29 cellular contexts compared by ENCODE assay signal in genomic region chr3:159520638-159521037, GRCh38.
"Had no signal": no experiment of that assay in that cellular context is flagged by ENCODE, and none has a peak within 500 bp of the region (broad histone marks: within the 10 kb centered on the region; RNA-seq: fewer than 3 reads in every experiment).

No MANE protein-coding gene starts in this region.

- DNase-seq: colonic mucosa; cortex of kidney; dermis blood vessel endothelial cell; dorsolateral prefrontal cortex; effector CD4-positive, alpha-beta T cell; effector CD8-positive, alpha-beta T cell; effector memory CD4-positive, alpha-beta T cell; effector memory CD8-positive, alpha-beta T cell; endodermal cell; erythroblast; esophagus squamous epithelium; foreskin fibroblast; foreskin keratinocyte; foreskin melanocyte; gastrocnemius medialis; glutamatergic neuron; head of caudate nucleus; heart left ventricle; heart right ventricle had no signal

- H3K27me3 ChIP-seq: colonic mucosa, dorsolateral prefrontal cortex, esophagus muscularis mucosa, esophagus squamous epithelium, foreskin keratinocyte, gastrocnemius medialis, gastroesophageal sphincter, heart left ventricle, heart right ventricle, hepatocyte had no signal

- ATAC-seq: effector memory CD8-positive, alpha-beta T cell; esophagus mucosa; foreskin keratinocyte; gastrocnemius medialis; gastroesophageal sphincter; heart left ventricle; heart right ventricle had no signal

- H3K27ac ChIP-seq: colonic mucosa, coronary artery, dorsolateral prefrontal cortex, epithelial cell of prostate, esophagus muscularis mucosa, esophagus squamous epithelium, foreskin keratinocyte, gastrocnemius medialis, gastroesophageal sphincter, heart left ventricle, heart right ventricle, hepatocyte had no signal

- H3K4me1 ChIP-seq: colonic mucosa, esophagus muscularis mucosa, esophagus squamous epithelium, foreskin keratinocyte, gastrocnemius medialis, gastroesophageal sphincter, heart left ventricle, heart right ventricle had no signal

- H3K9me3 ChIP-seq: colonic mucosa, esophagus muscularis mucosa, esophagus squamous epithelium, gastrocnemius medialis, gastroesophageal sphincter, heart left ventricle, heart right ventricle had no signal

- H3K36me3 ChIP-seq: colonic mucosa, esophagus muscularis mucosa, esophagus squamous epithelium, gastrocnemius medialis, gastroesophageal sphincter, heart left ventricle, heart right ventricle had no signal

- H3K4me3 ChIP-seq: colonic mucosa, coronary artery, dorsolateral prefrontal cortex, esophagus muscularis mucosa, esophagus squamous epithelium, gastrocnemius medialis, gastroesophageal sphincter, heart left ventricle, heart right ventricle, hepatocyte had no signal

- H3K79me2 ChIP-seq: hepatocyte had no signal

- H3K4me3 Mint-ChIP-seq: dendritic cell treated with granulocyte-macrophage colony-stimulating factor and Interleukin-4, amounts not matched to agents 40 ng/mL and 50 ng/mL, for 4 days; effector memory CD8-positive, alpha-beta T cell; endodermal cell had no signal

- FAIRE-seq: endometrium, endothelial cell of umbilical vein, frontal cortex had no signal

- H3K27ac Mint-ChIP-seq: dendritic cell treated with granulocyte-macrophage colony-stimulating factor and Interleukin-4, amounts not matched to agents 40 ng/mL and 50 ng/mL, for 4 days; effector memory CD8-positive, alpha-beta T cell; endodermal cell had no signal

- H3K9me3 Mint-ChIP-seq: dendritic cell treated with granulocyte-macrophage colony-stimulating factor and Interleukin-4, amounts not matched to agents 40 ng/mL and 50 ng/mL, for 4 days; endodermal cell had no signal

- H2AFZ ChIP-seq: hepatocyte had no signal

- H3K27me3 Mint-ChIP-seq: dendritic cell treated with granulocyte-macrophage colony-stimulating factor and Interleukin-4, amounts not matched to agents 40 ng/mL and 50 ng/mL, for 4 days; effector memory CD8-positive, alpha-beta T cell had no signal

- H3K4me2 ChIP-seq: hepatocyte had no signal
